Comparison of ENCODE assay signal across 19 cellular contexts in the genomic region with DNA sequence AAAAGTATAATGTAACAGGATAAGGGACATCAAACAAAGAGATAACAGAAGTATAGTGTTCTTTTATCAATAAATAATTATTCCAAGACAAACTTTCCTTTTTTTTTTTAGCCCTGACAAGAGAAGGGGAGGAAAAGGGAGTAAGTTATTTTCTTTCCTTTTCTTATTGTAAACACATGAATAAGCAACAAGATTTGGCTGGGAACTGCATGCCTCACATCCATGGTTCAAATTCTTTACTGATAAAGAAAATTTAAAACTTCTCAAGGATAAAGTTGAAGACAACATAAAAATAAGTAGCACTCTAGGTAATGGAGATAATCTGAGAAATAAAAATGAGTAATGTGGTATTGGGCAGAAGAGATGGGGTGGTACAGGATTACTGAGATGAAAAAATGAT.
DNase-seq lines count a peak whose midpoint lies in the region; ATAC-seq lines count a peak whose summit lies in the region.
"Had no signal": no experiment of that assay in that cellular context is flagged by ENCODE, and none has a peak within 500 bp of the region (broad histone marks: within the 10 kb centered on the region; RNA-seq: fewer than 3 reads in every experiment).

No MANE protein-coding gene starts in this region.

- no peaks in the 10 kb centered on the region for H3K36me3 ChIP-seq in MG63

- H3K27me3 Mint-ChIP-seq in T-helper 17 cell: no peaks in the 10 kb centered on the region

- DNase-seq in AG20443 (ENCODE audit: low spot score) (peak; percentile 8), MG63 (peak; percentile 0), fibroblast of peridontal ligament (ENCODE audit: extremely low read depth) (peak; percentile 29), DMS53 treated with DMSO at 0.1 percent for 48 hours (lab: John Stamatoyannopoulos, UW; ENCODE audit: unreplicated experiment) (no peak), NCI-H1048 (lab: John Stamatoyannopoulos, UW) (no peak), T-helper 17 cell (no peak)
- DNase-seq: DMS153, H7, KG1, MM.1S, NCI-H1417, NCI-H1694, NCI-H2029 treated with DMSO at 0.1 percent for 48 hours, NCI-H446 treated with DMSO at 0.1 percent for 48 hours, NCI-H526, Right ventricle myocardium superior, RPMI8226 had no signal

- no peaks in the 10 kb centered on the region for H3K4me1 Mint-ChIP-seq in T-helper 17 cell

- H3K36me3 Mint-ChIP-seq in T-helper 17 cell (ENCODE audit: low read depth): peaks cover 2% of the 10 kb centered on the region

- ATAC-seq in HG03280 (IDR thresholded peaks at IDR 0.05; ENCODE audit: unreplicated experiment) (no peak), T-helper 17 cell (no peak)
- ATAC-seq: A549 had no signal

- no peaks in the 10 kb centered on the region for H3K27me3 ChIP-seq in MG63

- H3K4me3 Mint-ChIP-seq in T-helper 17 cell: no peak overlapping the region

- no peak overlapping the region for H3K4me3 ChIP-seq in MG63
- H3K4me3 ChIP-seq: A549 had no signal

- H3K9me3 ChIP-seq in MG63 (no peaks in the 10 kb centered on the region), T-helper 17 cell (ENCODE audit: control insufficient read depth, low read length, poor library complexity, severe bottlenecking) (no peaks in the 10 kb centered on the region)
- H3K9me3 ChIP-seq: A549 had no signal

- H3K27ac Mint-ChIP-seq in T-helper 17 cell: no peak overlapping the region

Comparison
In these comparisons a context has a peak if more than half of its experiments do, and no peak if none do; other contexts are left out.
1. DNase-seq: peak in AG20443 (single experiment), MG63 (single experiment) and fibroblast of peridontal ligament (single experiment); none in DMS53 treated with DMSO at 0.1 percent for 48 hours (single experiment), NCI-H1048 (single experiment) and T-helper 17 cell (0 of 3).